8 cellular contexts compared by ENCODE assay signal in genomic region chr13:76884571-76885202, GRCh38. TPM values are rescaled to one million over a fixed set of nuclear protein-coding genes. Genes with fewer than 3 reads are reported as not detected.
A peak's percentile ranks its signal among the peaks of the same experiment; 100 is the strongest.
DNase-seq lines count a peak whose midpoint lies in the region; ATAC-seq and TF ChIP-seq lines count a peak whose summit lies in the region.

No MANE protein-coding gene starts in this region.

- H4K20me1 ChIP-seq in mammary epithelial cell (ENCODE audit: insufficient read depth, low read length) = no peaks in the 10 kb centered on the region

- BruUV-seq in A673 (replicated peaks; lab: Mats Ljungman, UMichigan) (no TSS peak), mammary epithelial cell (replicated peaks; lab: Mats Ljungman, UMichigan) (no TSS peak)

- in situ Hi-C loops in mammary epithelial cell (cut with MboI; ENCODE audit: low sequenced_read_pairs in 2 of 2) = loop anchor here in 1 of 2 donors (5.0 to 10.0 kb wide), 2 partner anchors 62 to 220 kb away; no protein-coding TSS in a partner anchor

- DNase-seq in A673 (ENCODE audit: low spot score) (peak; percentile 9), mammary epithelial cell (peak; percentile 40), HK-2 (ENCODE audit: unreplicated experiment) (no peak), NK-92 (lab: John Stamatoyannopoulos, UW; ENCODE audit: unreplicated experiment) (no peak)
- no peak for DNase-seq in stimulated activated CD8-positive, alpha-beta memory T cell treated with anti-CD3 and anti-CD28 coated beads, Interleukin-4, amount 100 ng/mL, for 48 hours

- peak overlapping the region; percentile 84 for H2AFZ ChIP-seq in mammary epithelial cell (ENCODE audit: low read depth, low read length)

- no peak overlapping the region for H3K27ac ChIP-seq in A673 (ENCODE audit: low read depth, low read length, poor library complexity, severe bottlenecking)
- no peak overlapping the region for H3K27ac ChIP-seq in HUES6 (ENCODE audit: low read depth, low read length)
- H3K27ac ChIP-seq in mammary epithelial cell (ENCODE audit: insufficient read depth, low read depth, low read length) = peak overlapping the region; percentile 55

- CTCF ChIA-PET in A673 (lab: Charles Lee) = no interaction called here
- CTCF ChIA-PET in mammary epithelial cell (lab: Charles Lee; ENCODE audit: low non-redundant PET) = interaction anchor here (1.1 to 2.4 kb wide), 3 partner anchors 19 to 62 kb away, joined by 3 to 19 read pairs (median 5); no protein-coding TSS in a partner anchor

- intact Hi-C loops in A673 (cut with micrococcal nuclease; ENCODE audit: unreplicated experiment) = no loop called here
- intact Hi-C loops in mammary epithelial cell (cut with micrococcal nuclease) = loop anchor here (1.0 to 5.0 kb wide), 7 partner anchors 19 to 1180 kb away; no protein-coding TSS in a partner anchor

- peak overlapping the region; percentile 97 for H3K4me2 ChIP-seq in mammary epithelial cell (ENCODE audit: insufficient read depth, low read depth, low read length)

- H3K79me2 ChIP-seq in mammary epithelial cell (ENCODE audit: insufficient read depth, low read length) = peaks cover 53% of the 10 kb centered on the region

- dilution Hi-C loops in mammary epithelial cell (cut with HindIII; ENCODE audit: low sequenced_read_pairs) = no loop called here

- POLR2A ChIA-PET in A673 (lab: Charles Lee; ENCODE audit: low non-redundant PET) = no interaction called here

- 2% methylated on average over 3 of the region's 12 CpGs for WGBS in mammary epithelial cell (ENCODE audit: low coverage, missing lambda C conversion rate)

- H3K9ac ChIP-seq in HUES6 (ENCODE audit: low read length) = peak overlapping the region; percentile 50
- peak overlapping the region; percentile 48 for H3K9ac ChIP-seq in mammary epithelial cell (ENCODE audit: insufficient read depth, low read length)

- H3K27me3 ChIP-seq in A673 (replicated peaks; ENCODE audit: insufficient read depth, low read depth, low read length, poor library complexity) (peaks cover 39% of the 10 kb centered on the region), HUES6 (ENCODE audit: control insufficient read depth, insufficient read depth, low read length) (peaks cover 65% of the 10 kb centered on the region), mammary epithelial cell (ENCODE audit: insufficient read depth, low read length) (no peaks in the 10 kb centered on the region), mononuclear cell (ENCODE audit: insufficient read depth, low read length) (no peaks in the 10 kb centered on the region)

- H3K4me3 ChIP-seq in A673 (ENCODE audit: low read depth, low read length, poor library complexity, severe bottlenecking) (peak overlapping the region; percentile 58), HUES6 (ENCODE audit: low read depth, low read length) (peak overlapping the region; percentile 72), mammary epithelial cell (replicated peaks in 1 of 3; ENCODE audit: insufficient read depth in 1 of 3, low read depth in 2 of 3, low read length in 3 of 3) (peak overlapping the region; percentile 51 to 85 (median 81)), mononuclear cell (ENCODE audit: low read length) (peak overlapping the region; percentile 66)

- H3K36me3 ChIP-seq in A673 (ENCODE audit: insufficient read depth, low read length, poor library complexity, severe bottlenecking) = no peaks in the 10 kb centered on the region
- H3K36me3 ChIP-seq in HUES6 (ENCODE audit: control insufficient read depth, insufficient read depth, low read length) = no peaks in the 10 kb centered on the region
- H3K36me3 ChIP-seq in mammary epithelial cell (ENCODE audit: insufficient read depth, low read length) = no peaks in the 10 kb centered on the region

- no peaks in the 10 kb centered on the region for H3K9me3 ChIP-seq in A673 (ENCODE audit: low read depth, low read length, poor library complexity, severe bottlenecking)
- no peaks in the 10 kb centered on the region for H3K9me3 ChIP-seq in HUES6 (ENCODE audit: control insufficient read depth, insufficient read depth, low read depth, low read length)
- H3K9me3 ChIP-seq in mammary epithelial cell (replicated peaks; ENCODE audit: insufficient read depth, low read length) = no peaks in the 10 kb centered on the region
- H3K9me3 ChIP-seq in mononuclear cell (ENCODE audit: low read depth, low read length) = no peaks in the 10 kb centered on the region

- no peak for TF ChIP-seq CTCF in A673 (conservative IDR thresholded peaks at IDR 0.05; ENCODE audit: low read depth, low read length)
- no peak for TF ChIP-seq CTCF in mammary epithelial cell (conservative IDR thresholded peaks at IDR 0.05 in 1 of 2, IDR thresholded peaks at IDR 0.05 in 1 of 2; ENCODE audit: extremely low read depth in 1 of 2, insufficient read depth in 1 of 2, low read depth in 1 of 2, low read length in 2 of 2)

- peaks cover 16% of the 10 kb centered on the region for H3K4me1 ChIP-seq in A673 (ENCODE audit: insufficient read depth, low read length, poor library complexity, severe bottlenecking)
- H3K4me1 ChIP-seq in HUES6 (ENCODE audit: control insufficient read depth, insufficient read depth, low read length) = peaks cover 5% of the 10 kb centered on the region
- peaks cover 52% of the 10 kb centered on the region for H3K4me1 ChIP-seq in mammary epithelial cell (ENCODE audit: insufficient read depth, low read length)
- peaks cover 28% of the 10 kb centered on the region for H3K4me1 ChIP-seq in mononuclear cell (ENCODE audit: insufficient read depth, low read length)

- ATAC-seq in HG03095 (IDR thresholded peaks at IDR 0.05; ENCODE audit: unreplicated experiment) = no peak

RNA-seq across cellular contexts. Expression of gene KCTD12, which starts 1.5 kb away (rescaled TPM):
- total RNA-seq in A673 (2021) (1.9 and 3.5 TPM in 2 replicates), mammary epithelial cell (10 to 100 TPM; 57.0 to 80.1 TPM), mononuclear cell (29.1 TPM)
- polyA plus RNA-seq in mammary epithelial cell = 25.3 TPM
- polyA minus RNA-seq in mammary epithelial cell = 52.3 TPM

Comparison
In these comparisons a context has a peak if more than half of its experiments do, and no peak if none do; other contexts are left out.
1. DNase-seq: peak in A673 (single experiment) and mammary epithelial cell (single experiment); none in HK-2 (single experiment), NK-92 (single experiment) and stimulated activated CD8-positive, alpha-beta memory T cell treated with anti-CD3 and anti-CD28 coated beads, Interleukin-4, amount 100 ng/mL, for 48 hours (single experiment).
2. Peak in every context shown above with its lines, with median percentiles within 50 percentile points of each other: H3K4me3 ChIP-seq.